Comparison of ENCODE assay signal across 8 cellular contexts in genomic region chr9:70260606-70261005, GRCh38. TPM values are rescaled to one million over a fixed set of nuclear protein-coding genes. Genes with fewer than 3 reads are reported as not detected.
DNase-seq lines count a peak whose midpoint lies in the region; ATAC-seq and TF ChIP-seq lines count a peak whose summit lies in the region.

No MANE protein-coding gene starts in this region.

- no peak overlapping the region for H3K27ac Mint-ChIP-seq in activated naive CD4-positive, alpha-beta T cell treated with anti-CD3 and anti-CD28 coated beads for 36 hours

- H3K27me3 ChIP-seq in HUES6 (ENCODE audit: control insufficient read depth, insufficient read depth, low read length) (no peaks in the 10 kb centered on the region), esophagus muscularis mucosa (no peaks in the 10 kb centered on the region), thoracic aorta (replicated peaks; ENCODE audit: insufficient read depth) (no peaks in the 10 kb centered on the region), uterus (no peaks in the 10 kb centered on the region)

- peaks cover 30% of the 10 kb centered on the region for H3K36me3 ChIP-seq in HUES6 (ENCODE audit: control insufficient read depth, insufficient read depth, low read length)
- peaks cover 7 to 22% (median 13%) of the 10 kb centered on the region in 4 donors for H3K36me3 ChIP-seq in esophagus muscularis mucosa
- H3K36me3 ChIP-seq in thoracic aorta: peaks cover 20% of the 10 kb centered on the region
- H3K36me3 ChIP-seq in uterus: no peaks in the 10 kb centered on the region

- H3K4me1 ChIP-seq in HUES6 (ENCODE audit: control insufficient read depth, insufficient read depth, low read length) (peaks cover 15% of the 10 kb centered on the region), esophagus muscularis mucosa (peaks cover 42 to 71% (median 66%) of the 10 kb centered on the region in 4 donors), thoracic aorta (ENCODE audit: control insufficient read depth in 1 of 2, low read depth in 2 of 2) (peaks cover 32 to 59% of the 10 kb centered on the region in 2 donors), uterus (peaks cover 14 to 22% of the 10 kb centered on the region in 2 donors)

- CTCF ChIA-PET in activated naive CD4-positive, alpha-beta T cell treated with anti-CD3 and anti-CD28 coated beads for 36 hours (lab: Charles Lee): no interaction called here

- H3K4me1 Mint-ChIP-seq in activated naive CD4-positive, alpha-beta T cell treated with anti-CD3 and anti-CD28 coated beads for 36 hours (ENCODE audit: low read depth): peaks cover 63% of the 10 kb centered on the region

- intact Hi-C loops in activated naive CD4-positive, alpha-beta T cell treated with anti-CD3 and anti-CD28 coated beads for 36 hours (cut with micrococcal nuclease): loop anchor here (2.0 kb wide), 1 partner anchor 16 kb away; no protein-coding TSS in a partner anchor
- intact Hi-C loops in esophagus muscularis mucosa (cut with DNase I): loop anchor here (5.0 kb wide), 1 partner anchor 342 kb away; no protein-coding TSS in a partner anchor
- intact Hi-C loops in uterus (cut with DNase I; ENCODE audit: low total_unique reads): loop anchor here (10.0 kb wide), 1 partner anchor 344 kb away; no protein-coding TSS in a partner anchor

- TF ChIP-seq EP300 in esophagus muscularis mucosa (IDR thresholded peaks at IDR 0.05): no peak

- no peak for DNase-seq in activated naive CD4-positive, alpha-beta T cell treated with anti-CD3 and anti-CD28 coated beads for 36 hours
- no peak for DNase-seq in activated naive CD4-positive, alpha-beta T cell (lab: John Stamatoyannopoulos, UW)
- DNase-seq in esophagus muscularis mucosa (ENCODE audit: extremely low spot score): no peak
- DNase-seq in thoracic aorta (ENCODE audit: low spot score): no peak
- DNase-seq in NCI-H2107 treated with DMSO at 0.1 percent for 48 hours (lab: John Stamatoyannopoulos, UW; ENCODE audit: unreplicated experiment): no peak
- DNase-seq in NCI-H2227 treated with DMSO at 0.1 percent for 48 hours (lab: John Stamatoyannopoulos, UW): no peak
- DNase-seq in uterus: no peak

- TF ChIP-seq CTCF in esophagus muscularis mucosa (IDR thresholded peaks at IDR 0.05): no peak
- TF ChIP-seq CTCF in thoracic aorta (IDR thresholded peaks at IDR 0.05): no peak
- TF ChIP-seq CTCF in uterus (IDR thresholded peaks at IDR 0.05): no peak

- H3K9me3 ChIP-seq in HUES6 (ENCODE audit: control insufficient read depth, insufficient read depth, low read depth, low read length) (no peaks in the 10 kb centered on the region), esophagus muscularis mucosa (no peaks in the 10 kb centered on the region), thoracic aorta (no peaks in the 10 kb centered on the region), uterus (no peaks in the 10 kb centered on the region)

- no peak overlapping the region for H3K9ac ChIP-seq in HUES6 (ENCODE audit: low read length)

- WGBS in esophagus muscularis mucosa: 89% methylated on average over 8 of the region's 8 CpGs

- no peaks in the 10 kb centered on the region for H3K27me3 Mint-ChIP-seq in activated naive CD4-positive, alpha-beta T cell treated with anti-CD3 and anti-CD28 coated beads for 36 hours (ENCODE audit: low read depth)

- TF ChIP-seq POLR2A in esophagus muscularis mucosa (IDR thresholded peaks at IDR 0.05; ENCODE audit: low read depth) (no peak), uterus (IDR thresholded peaks at IDR 0.05) (no peak)

- H3K36me3 Mint-ChIP-seq in activated naive CD4-positive, alpha-beta T cell treated with anti-CD3 and anti-CD28 coated beads for 36 hours (ENCODE audit: low read depth): peaks cover 41% of the 10 kb centered on the region

- peak overlapping the region; percentile 92 for H3K4me3 Mint-ChIP-seq in activated naive CD4-positive, alpha-beta T cell treated with anti-CD3 and anti-CD28 coated beads for 36 hours

- H3K4me3 ChIP-seq in HUES6 (ENCODE audit: low read depth, low read length) (peak overlapping the region; percentile 78), esophagus muscularis mucosa (peak overlapping the region; percentile 72 to 83 (median 80)), thoracic aorta (peak overlapping the region; percentile 85), uterus (peak overlapping the region in 1 of 2 donors; percentile 86)

- H3K9me3 Mint-ChIP-seq in activated naive CD4-positive, alpha-beta T cell treated with anti-CD3 and anti-CD28 coated beads for 36 hours: no peaks in the 10 kb centered on the region

- H3K27ac ChIP-seq in HUES6 (ENCODE audit: low read depth, low read length) (no peak overlapping the region), esophagus muscularis mucosa (replicated peaks in 1 of 4) (no peak overlapping the region), thoracic aorta (no peak overlapping the region), uterus (no peak overlapping the region)

- ATAC-seq in thoracic aorta (ENCODE audit: insufficient number of reproducible peaks, low FRiP score, low read depth): no peak

RNA-seq across cellular contexts. Expression of gene SMC5, which starts 1.8 kb away (rescaled TPM):
- 10 to 100 TPM; 30.4 to 31.2 TPM for total RNA-seq in activated naive CD4-positive, alpha-beta T cell treated with anti-CD3 and anti-CD28 coated beads for 36 hours
- total RNA-seq in esophagus muscularis mucosa: 10 to 100 TPM; 17.2 to 27.4 (median 17.8) TPM
- total RNA-seq in thoracic aorta: 10 to 100 TPM; 22.6 to 46.1 TPM
- total RNA-seq in uterus: 10 to 100 TPM; 17.9 to 65.5 (median 35.4) TPM
